ENCODE assay signal across 8 cellular contexts in genomic region chr3:10242182-10243065, GRCh38. TPM values are rescaled to one million over a fixed set of nuclear protein-coding genes. Genes with fewer than 3 reads are reported as not detected.
A peak's percentile ranks its signal among the peaks of the same experiment; 100 is the strongest.
DNase-seq lines count a peak whose midpoint lies in the region; ATAC-seq and TF ChIP-seq lines count a peak whose summit lies in the region.

No MANE protein-coding gene starts in this region.

- no peak overlapping the region for H2AFZ ChIP-seq in PC-3 (ENCODE audit: low read length)

- no peaks in the 10 kb centered on the region for H3K79me2 ChIP-seq in PC-3 (ENCODE audit: low read length)

- peak; percentile 52 for DNase-seq in HFFc6
- peak; percentile 50 for DNase-seq in activated CD4-positive, CD25-positive, alpha-beta regulatory T cell treated with anti-CD3 and anti-CD28 coated beads, Interleukin-2, amount 50 U/mL, for 72 hours
- DNase-seq in stimulated activated CD4-positive, alpha-beta T cell treated with anti-CD3 and anti-CD28 coated beads, Interleukin-1b, Interleukin-23, amount 100 ng/mL, for 48 hours: peak; percentile 83
- no peak for DNase-seq in HT-29 (ENCODE audit: low spot score)
- DNase-seq in PC-3: no peak
- DNase-seq in nucleus accumbens (lab: John Stamatoyannopoulos, UW): no peak

- no peaks in the 10 kb centered on the region for H3K9me2 ChIP-seq in PC-3 (replicated peaks; ENCODE audit: low read length)

- H3F3A ChIP-seq in PC-3 (ENCODE audit: low read length, unreplicated experiment): no peaks in the 10 kb centered on the region

- no TSS peak for BruUV-seq in PC-3 (replicated peaks; lab: Mats Ljungman, UMichigan)

- no peaks in the 10 kb centered on the region for H3K4me1 ChIP-seq in PC-3 (ENCODE audit: insufficient read depth, low read length)

- peak overlapping the region; percentile 84 for H3K27ac Mint-ChIP-seq in HFFc6
- peak overlapping the region; percentile 85 for H3K27ac Mint-ChIP-seq in dendritic cell treated with granulocyte-macrophage colony-stimulating factor and Interleukin-4, amounts not matched to agents 40 ng/mL and 50 ng/mL, for 4 days

- H3K9me3 ChIP-seq in PC-3 (ENCODE audit: low read length): peaks cover 19% of the 10 kb centered on the region

- no peaks in the 10 kb centered on the region; the same call in 1 of the 2 replicates for H3K27me3 Mint-ChIP-seq in HFFc6 (ENCODE audit: insufficient read depth)
- no peaks in the 10 kb centered on the region for H3K27me3 Mint-ChIP-seq in dendritic cell treated with granulocyte-macrophage colony-stimulating factor and Interleukin-4, amounts not matched to agents 40 ng/mL and 50 ng/mL, for 4 days

- H3K4me3 Mint-ChIP-seq in HFFc6: no peak overlapping the region
- H3K4me3 Mint-ChIP-seq in dendritic cell treated with granulocyte-macrophage colony-stimulating factor and Interleukin-4, amounts not matched to agents 40 ng/mL and 50 ng/mL, for 4 days: no peak overlapping the region

- H3K9ac ChIP-seq in PC-3 (ENCODE audit: low read length): no peak overlapping the region

- no peak overlapping the region for H3K4me2 ChIP-seq in PC-3 (ENCODE audit: low read length)

- intact Hi-C loops in dendritic cell treated with granulocyte-macrophage colony-stimulating factor and Interleukin-4, amounts not matched to agents 40 ng/mL and 50 ng/mL, for 4 days (cut with micrococcal nuclease): no loop called here
- intact Hi-C loops in PC-3 (cut with micrococcal nuclease): no loop called here

- H3K36me3 ChIP-seq in PC-3 (ENCODE audit: low read depth, low read length): peaks cover 19% of the 10 kb centered on the region

- H4K20me1 ChIP-seq in PC-3 (ENCODE audit: low read length): no peaks in the 10 kb centered on the region

- TF ChIP-seq CTCF in HFFc6 (IDR thresholded peaks at IDR 0.05) (no peak), PC-3 (conservative IDR thresholded peaks at IDR 0.05; ENCODE audit: low read depth, low read length) (no peak)

- no peak overlapping the region for H3K27ac ChIP-seq in PC-3 (ENCODE audit: low read length)

- H3K27me3 ChIP-seq in PC-3 (ENCODE audit: low read length): no peaks in the 10 kb centered on the region

- no peak for ATAC-seq in PC-3
- no peak for ATAC-seq in GM21529 (IDR thresholded peaks at IDR 0.05; ENCODE audit: unreplicated experiment)

- H3K4me1 Mint-ChIP-seq in HFFc6 (ENCODE audit: low read depth): peaks cover 14% of the 10 kb centered on the region
- peaks cover 29% of the 10 kb centered on the region for H3K4me1 Mint-ChIP-seq in dendritic cell treated with granulocyte-macrophage colony-stimulating factor and Interleukin-4, amounts not matched to agents 40 ng/mL and 50 ng/mL, for 4 days (ENCODE audit: low read depth)

- CTCF ChIA-PET in PC-3 (lab: Charles Lee): no interaction called here

- POLR2A ChIA-PET in PC-3 (lab: Charles Lee; ENCODE audit: unreplicated experiment): no interaction called here

- H3K36me3 Mint-ChIP-seq in HFFc6 (ENCODE audit: low read depth): peaks cover 45% of the 10 kb centered on the region
- peaks cover 57% of the 10 kb centered on the region for H3K36me3 Mint-ChIP-seq in dendritic cell treated with granulocyte-macrophage colony-stimulating factor and Interleukin-4, amounts not matched to agents 40 ng/mL and 50 ng/mL, for 4 days (ENCODE audit: low read depth)

- H3K9me3 Mint-ChIP-seq in HFFc6: peaks cover 25% of the 10 kb centered on the region
- peaks cover 20% of the 10 kb centered on the region for H3K9me3 Mint-ChIP-seq in dendritic cell treated with granulocyte-macrophage colony-stimulating factor and Interleukin-4, amounts not matched to agents 40 ng/mL and 50 ng/mL, for 4 days

- H3K4me3 ChIP-seq in PC-3 (ENCODE audit: low read length): no peak overlapping the region

RNA-seq across cellular contexts. Expression of gene TATDN2, which starts 5.8 kb away (rescaled TPM):
- total RNA-seq in HFFc6 (2021; fragmentation: NEBNext Ultra II Directional; extraction: Animal tissue kit (Norgen Biotek cat#: 25700)): 10 to 100 TPM; 29.6 to 33.4 (median 30.7) TPM
- 6.7 and 6.8 TPM in 2 replicates for total RNA-seq in HT-29 (2014; rRNA removed; shearing (Covaris generic))
- 14.1 and 25.6 TPM in 2 replicates for total RNA-seq in PC-3 (2014; rRNA removed)

RNA-seq across cellular contexts. Expression of gene GHRL, which starts 50.3 kb away (rescaled TPM):
- total RNA-seq in HFFc6 (2021; fragmentation: NEBNext Ultra II Directional; extraction: Animal tissue kit (Norgen Biotek cat#: 25700)): under 1 TPM in 2 of 6 experiments, not detected in 4; 0.21 to 0.41 TPM
- not detected in 2 replicates for total RNA-seq in HT-29 (2014; rRNA removed; shearing (Covaris generic))
- not detected in 2 replicates for total RNA-seq in PC-3 (2014; rRNA removed)

Comparison
In these comparisons a context has a peak if more than half of its experiments do, and no peak if none do; other contexts are left out.
1. DNase-seq: peak in HFFc6 (single experiment), activated CD4-positive, CD25-positive, alpha-beta regulatory T cell treated with anti-CD3 and anti-CD28 coated beads, Interleukin-2, amount 50 U/mL, for 72 hours (single experiment) and stimulated activated CD4-positive, alpha-beta T cell treated with anti-CD3 and anti-CD28 coated beads, Interleukin-1b, Interleukin-23, amount 100 ng/mL, for 48 hours (single experiment); none in HT-29 (single experiment), PC-3 (single experiment) and nucleus accumbens (0 of 56).